ENCODE assay signal across 8 cellular contexts in genomic region chr6:30102701-30103629, GRCh38. TPM values are rescaled to one million over a fixed set of nuclear protein-coding genes. Genes with fewer than 3 reads are reported as not detected.
A peak's percentile ranks its signal among the peaks of the same experiment; 100 is the strongest.
DNase-seq lines count a peak whose midpoint lies in the region; ATAC-seq, FAIRE-seq and TF ChIP-seq lines count a peak whose summit lies in the region.

No MANE protein-coding gene starts in this region.

- peaks cover 5% of the 10 kb centered on the region for H3K27me3 Mint-ChIP-seq in endothelial cell (ENCODE audit: unreplicated experiment)
- peaks cover 93% of the 10 kb centered on the region for H3K27me3 Mint-ChIP-seq in mesothelial cell of epicardium (ENCODE audit: low read depth)

- peak overlapping the region; percentile 66 to 77 for H3K27ac ChIP-seq in A549

- H3K9me3 Mint-ChIP-seq in endothelial cell (ENCODE audit: unreplicated experiment): no peaks in the 10 kb centered on the region
- H3K9me3 Mint-ChIP-seq in mesothelial cell of epicardium: no peaks in the 10 kb centered on the region

- no peak for TF ChIP-seq EP300 in A549 (IDR thresholded peaks at IDR 0.05)

- no peaks in the 10 kb centered on the region for H3K9me3 ChIP-seq in A549

- H3K4me3 Mint-ChIP-seq in endothelial cell (ENCODE audit: unreplicated experiment) (peak overlapping the region; percentile 88), mesothelial cell of epicardium (peak overlapping the region; percentile 71)

- TF ChIP-seq RAD21 in A549 (conservative IDR thresholded peaks at IDR 0.05 in 1 of 2, IDR thresholded peaks at IDR 0.05 in 1 of 2): peak; percentile 87 to 91

- 11% methylated on average over 22 of the region's 32 CpGs for WGBS in A549 (ENCODE audit: missing lambda C conversion rate)

- CTCF ChIA-PET in A549 (lab: Yijun Ruan, JAX): interaction anchor here (0.6 to 16.7 kb wide), 22 partner anchors 9 to 429 kb away, joined by 3 to 353 read pairs (median 6); partner anchors contain the start of genes POLR1H, TRIM31 and TRIM40

- POLR2A ChIA-PET in A549 (lab: Yijun Ruan, JAX): interaction anchor here (1.0 kb wide), 1 partner anchor 28 kb away, joined by 5 read pairs; no protein-coding TSS in a partner anchor

- peaks cover 44% of the 10 kb centered on the region for H3K4me1 Mint-ChIP-seq in endothelial cell (ENCODE audit: unreplicated experiment)
- H3K4me1 Mint-ChIP-seq in mesothelial cell of epicardium: peaks cover 24% of the 10 kb centered on the region

- TF ChIP-seq POLR2A in A549 (IDR thresholded peaks at IDR 0.05; ENCODE audit: low read length): no peak

- DNase-seq in A549 (ENCODE audit: low read depth in 1 of 2, low spot score in 1 of 2) (peak; percentile 83 to 85), HS-5 (ENCODE audit: low read depth) (peak; percentile 71), NOMO-1 treated with DMSO at 0.1 percent for 48 hours (lab: John Stamatoyannopoulos, UW; ENCODE audit: unreplicated experiment) (peak; percentile 88), endothelial cell (ENCODE audit: low spot score) (peak; percentile 78), mesothelial cell of epicardium (ENCODE audit: low spot score in 2 of 2, unreplicated experiment in 2 of 2) (peak in 1 of 2 experiments; percentile 80)
- DNase-seq in activated CD8-positive, alpha-beta memory T cell treated with anti-CD3 and anti-CD28 coated beads for 4 hours (ENCODE audit: low read depth in 2 of 2): peak; percentile 71 to 73
- DNase-seq in stimulated activated CD8-positive, alpha-beta memory T cell treated with anti-CD3 and anti-CD28 coated beads, Interleukin-12 subunit alpha, Interleukin-12 subunit beta, amount 100 ng/mL, for 4 hours (ENCODE audit: low read depth): peak; percentile 61

- H3K36me3 Mint-ChIP-seq in endothelial cell (ENCODE audit: low read depth, unreplicated experiment): no peaks in the 10 kb centered on the region
- H3K36me3 Mint-ChIP-seq in mesothelial cell of epicardium: no peaks in the 10 kb centered on the region

- peak overlapping the region; percentile 14 for H3K27ac Mint-ChIP-seq in endothelial cell (ENCODE audit: unreplicated experiment)
- H3K27ac Mint-ChIP-seq in mesothelial cell of epicardium: no peak overlapping the region

- ATAC-seq in A549: peak; percentile 75 to 85
- peak; percentile 42 for ATAC-seq in GM18519 (IDR thresholded peaks at IDR 0.05; ENCODE audit: low FRiP score, unreplicated experiment)

- TF ChIP-seq CTCF in A549 (IDR thresholded peaks at IDR 0.05): peak; percentile 79
- peak; percentile 87 for TF ChIP-seq CTCF in endothelial cell (IDR thresholded peaks at IDR 0.05; ENCODE audit: unreplicated experiment)
- TF ChIP-seq CTCF in mesothelial cell of epicardium (IDR thresholded peaks at IDR 0.05; ENCODE audit: unreplicated experiment): peak; percentile 72

- FAIRE-seq in A549 (lab: Jason Lieb, UNC): no peak

- H3K4me3 ChIP-seq in A549: peak overlapping the region; percentile 42

- H3K4me2 ChIP-seq in A549: peak overlapping the region; percentile 79

- H3K4me1 ChIP-seq in A549: peaks cover 21% of the 10 kb centered on the region

TF ChIP-seq in A549, 52 proteins besides CTCF, POLR2A, EP300 and RAD21:
- TF ChIP-seq MAX (IDR thresholded peaks at IDR 0.05) (peak; percentile 50), GATA3 (IDR thresholded peaks at IDR 0.05; ENCODE audit: borderline replicate concordance) (no peak), SMC3 (IDR thresholded peaks at IDR 0.05) (peak; percentile 87), HOXB13 (CRISPR knock-in tag; IDR thresholded peaks at IDR 0.05; ENCODE audit: low read depth) (no peak)

RNA-seq across cellular contexts. Expression of gene TRIM31, which starts 9.9 kb away (rescaled TPM):
- polyA plus RNA-seq in A549 (2011; rRNA removed) (2.9 and 4.0 TPM in 2 replicates), A549 (2017; fragmentation: RNase III; extraction: RNeasy Plus Mini Kit Qiagen cat#74134 plus additional on column Dnase treatment) (3.1 to 3.3 TPM (median 3.2 TPM) in 3 replicates)
- polyA plus RNA-seq in A549 (2012; cell fraction: cytosol; rRNA removed): 0.74 and 0.76 TPM in 2 replicates
- 1.1 and 1.6 TPM in 2 replicates for polyA plus RNA-seq in A549 (2012; cell fraction: nucleus; rRNA removed)
- polyA minus RNA-seq in A549 (2011; rRNA and poly(A)+ RNA removed): 0.73 and 2.1 TPM in 2 replicates
- total RNA-seq in endothelial cell (ENCODE audit: unreplicated experiment) (not detected), mesothelial cell of epicardium (0.58 to 0.68 TPM in 2 of 3 replicates, not detected in the other)

RNA-seq across cellular contexts. Expression of gene RNF39, which starts 27.4 kb away (rescaled TPM):
- polyA plus RNA-seq in A549 (2011; rRNA removed) (0.05 TPM in 1 of 2 replicates, not detected in the other), A549 (2017; fragmentation: RNase III; extraction: RNeasy Plus Mini Kit Qiagen cat#74134 plus additional on column Dnase treatment) (0.07 TPM in 1 of 3 replicates, not detected in the others)
- not detected in 2 replicates for polyA plus RNA-seq in A549 (2012; cell fraction: cytosol; rRNA removed)
- 0.02 TPM in 1 of 2 replicates, not detected in the other for polyA plus RNA-seq in A549 (2012; cell fraction: nucleus; rRNA removed)
- polyA minus RNA-seq in A549 (2011; rRNA and poly(A)+ RNA removed): not detected in 2 replicates
- total RNA-seq in endothelial cell (ENCODE audit: unreplicated experiment) (not detected), mesothelial cell of epicardium (not detected in 3 replicates)

RNA-seq across cellular contexts. Expression of gene TRIM40, which starts 33.0 kb away (rescaled TPM):
- 0.05 and 0.07 TPM in 2 replicates for polyA plus RNA-seq in A549 (2011; rRNA removed)
- polyA plus RNA-seq in A549 (2012; cell fraction: cytosol; rRNA removed): not detected in 2 replicates
- not detected in 2 replicates for polyA plus RNA-seq in A549 (2012; cell fraction: nucleus; rRNA removed)
- 0.05 TPM in 1 of 3 replicates, not detected in the others for polyA plus RNA-seq in A549 (2017; fragmentation: RNase III; extraction: RNeasy Plus Mini Kit Qiagen cat#74134 plus additional on column Dnase treatment)
- not detected in 2 replicates for polyA minus RNA-seq in A549 (2011; rRNA and poly(A)+ RNA removed)
- total RNA-seq in endothelial cell (ENCODE audit: unreplicated experiment): not detected
- not detected in 3 replicates for total RNA-seq in mesothelial cell of epicardium

RNA-seq across cellular contexts. Expression of gene PPP1R11, which starts 36.0 kb away (rescaled TPM):
- polyA plus RNA-seq in A549 (2011; rRNA removed): 61.6 and 78.6 TPM in 2 replicates
- polyA plus RNA-seq in A549 (2012; cell fraction: cytosol; rRNA removed): 26.7 and 30.4 TPM in 2 replicates
- polyA plus RNA-seq in A549 (2012; cell fraction: nucleus; rRNA removed): 10.0 and 15.8 TPM in 2 replicates
- polyA plus RNA-seq in A549 (2017; fragmentation: RNase III; extraction: RNeasy Plus Mini Kit Qiagen cat#74134 plus additional on column Dnase treatment): 33.8 to 36.3 TPM (median 34.3 TPM) in 3 replicates
- 24.9 and 31.1 TPM in 2 replicates for polyA minus RNA-seq in A549 (2011; rRNA and poly(A)+ RNA removed)
- total RNA-seq in endothelial cell (ENCODE audit: unreplicated experiment): 39.3 TPM
- 29.7 to 32.2 TPM (median 30.0 TPM) in 3 replicates for total RNA-seq in mesothelial cell of epicardium

RNA-seq across cellular contexts. Expression of gene POLR1H, which starts 41.9 kb away (rescaled TPM):
- polyA plus RNA-seq in A549 (2011; rRNA removed) (34.6 and 35.3 TPM in 2 replicates), A549 (2017; fragmentation: RNase III; extraction: RNeasy Plus Mini Kit Qiagen cat#74134 plus additional on column Dnase treatment) (24.8 to 26.1 TPM (median 25.5 TPM) in 3 replicates)
- polyA plus RNA-seq in A549 (2012; cell fraction: cytosol; rRNA removed): 37.8 and 41.6 TPM in 2 replicates
- polyA plus RNA-seq in A549 (2012; cell fraction: nucleus; rRNA removed): 27.4 and 32.3 TPM in 2 replicates
- 6.7 and 6.9 TPM in 2 replicates for polyA minus RNA-seq in A549 (2011; rRNA and poly(A)+ RNA removed)
- total RNA-seq in endothelial cell (ENCODE audit: unreplicated experiment) (39.0 TPM), mesothelial cell of epicardium (31.1 to 32.7 TPM (median 31.4 TPM) in 3 replicates)
